ENCODE assay signal across 24 cellular contexts in the genomic region with DNA sequence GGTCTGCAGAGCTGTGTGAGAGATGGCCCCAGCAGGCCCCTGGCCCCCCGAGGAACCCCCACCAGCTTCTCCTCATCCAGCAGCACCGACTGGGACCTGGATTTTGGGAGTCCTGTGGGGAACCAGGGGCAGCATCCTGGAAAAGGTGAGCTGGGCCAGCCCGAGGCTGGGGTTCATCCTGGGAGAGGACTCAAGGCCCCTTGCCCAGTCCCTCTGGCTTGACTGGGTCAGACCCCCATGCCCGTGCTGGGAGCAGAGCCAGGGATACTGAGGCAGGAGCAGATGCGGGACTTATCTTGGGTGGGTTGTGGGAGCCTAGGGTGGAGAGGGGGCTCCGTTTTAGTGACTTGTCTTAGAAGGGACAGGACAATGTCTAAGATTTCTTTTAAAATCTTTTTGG. TPM values are rescaled to one million over a fixed set of nuclear protein-coding genes. Genes with fewer than 3 reads are reported as not detected.
DNase-seq lines count a peak whose midpoint lies in the region; ATAC-seq and TF ChIP-seq lines count a peak whose summit lies in the region.
"Had no signal": no experiment of that assay in that cellular context is flagged by ENCODE, and none has a peak within 500 bp of the region (broad histone marks: within the 10 kb centered on the region; RNA-seq: fewer than 3 reads in every experiment).

No MANE protein-coding gene starts in this region.

- TF ChIP-seq EP300 in esophagus muscularis mucosa (IDR thresholded peaks at IDR 0.05): no peak

- H3K9me3 ChIP-seq in esophagus muscularis mucosa: no peaks in the 10 kb centered on the region
- H3K9me3 ChIP-seq: SK-N-SH had no signal

- 90% methylated on average over 3 of the region's 6 CpGs for WGBS in esophagus muscularis mucosa

- H3K4me1 Mint-ChIP-seq in activated naive CD4-positive, alpha-beta T cell treated with anti-CD3 and anti-CD28 coated beads, Interleukin-2, amount 10 ng/mL, durations not matched to agents 7 days and 5 days: no peaks in the 10 kb centered on the region
- no peaks in the 10 kb centered on the region for H3K4me1 Mint-ChIP-seq in activated naive CD4-positive, alpha-beta T cell treated with anti-CD3 and anti-CD28 coated beads for 36 hours (ENCODE audit: low read depth)

- no peak overlapping the region for H3K27ac ChIP-seq in esophagus muscularis mucosa (replicated peaks in 1 of 4)
- H3K27ac ChIP-seq: RWPE1 had no signal

- CTCF ChIA-PET in activated naive CD4-positive, alpha-beta T cell treated with anti-CD3 and anti-CD28 coated beads, Interleukin-2, amount 10 ng/mL, durations not matched to agents 7 days and 5 days (lab: Charles Lee): no interaction called here
- CTCF ChIA-PET in activated naive CD4-positive, alpha-beta T cell treated with anti-CD3 and anti-CD28 coated beads for 36 hours (lab: Charles Lee): no interaction called here

- peak; percentile 14 for DNase-seq in activated naive CD4-positive, alpha-beta T cell treated with anti-CD3 and anti-CD28 coated beads, Interleukin-2, amount 10 ng/mL, durations not matched to agents 7 days and 5 days
- DNase-seq in activated naive CD4-positive, alpha-beta T cell treated with anti-CD3 and anti-CD28 coated beads for 36 hours: no peak
- DNase-seq in islet precursor cell (peak; percentile 42), sciatic nerve (ENCODE audit: low spot score) (peak; percentile 49), esophagus muscularis mucosa (ENCODE audit: extremely low spot score) (no peak), NK-92 (lab: John Stamatoyannopoulos, UW; ENCODE audit: unreplicated experiment) (no peak), NCI-H2029 (lab: John Stamatoyannopoulos, UW) (no peak)
- DNase-seq: 8988T; AML-193; DMS53; GF-D8; KBM-7; MM.1S; NCI-H1092; NCI-H1436 treated with DMSO at 0.1 percent for 48 hours; NCI-H1930; NCI-H226; NCI-H510A treated with DMSO at 0.1 percent for 48 hours; NCI-H748 treated with DMSO at 0.1 percent for 48 hours; NK-92 treated with Interleukin-12 subunit alpha and Interleukin-12 subunit beta, amount 100 ng/mL, for 24 hours; SIG-M5; SK-N-SH had no signal

- no peaks in the 10 kb centered on the region for H3K27me3 Mint-ChIP-seq in activated naive CD4-positive, alpha-beta T cell treated with anti-CD3 and anti-CD28 coated beads, Interleukin-2, amount 10 ng/mL, durations not matched to agents 7 days and 5 days
- H3K27me3 Mint-ChIP-seq in activated naive CD4-positive, alpha-beta T cell treated with anti-CD3 and anti-CD28 coated beads for 36 hours (ENCODE audit: low read depth): no peaks in the 10 kb centered on the region

- H3K9me3 Mint-ChIP-seq in activated naive CD4-positive, alpha-beta T cell treated with anti-CD3 and anti-CD28 coated beads, Interleukin-2, amount 10 ng/mL, durations not matched to agents 7 days and 5 days: no peaks in the 10 kb centered on the region
- no peaks in the 10 kb centered on the region for H3K9me3 Mint-ChIP-seq in activated naive CD4-positive, alpha-beta T cell treated with anti-CD3 and anti-CD28 coated beads for 36 hours

- intact Hi-C loops in activated naive CD4-positive, alpha-beta T cell treated with anti-CD3 and anti-CD28 coated beads for 36 hours (cut with micrococcal nuclease): no loop called here
- intact Hi-C loops in sciatic nerve (cut with DNase I) (no loop called here), esophagus muscularis mucosa (cut with DNase I) (no loop called here)

- peaks cover 0 to 12% (median 9%) of the 10 kb centered on the region in 4 donors for H3K4me1 ChIP-seq in esophagus muscularis mucosa

- no peak for TF ChIP-seq CTCF in esophagus muscularis mucosa (IDR thresholded peaks at IDR 0.05)

- TF ChIP-seq POLR2A in esophagus muscularis mucosa (IDR thresholded peaks at IDR 0.05; ENCODE audit: low read depth): no peak

- no peak overlapping the region for H3K4me3 Mint-ChIP-seq in activated naive CD4-positive, alpha-beta T cell treated with anti-CD3 and anti-CD28 coated beads, Interleukin-2, amount 10 ng/mL, durations not matched to agents 7 days and 5 days
- no peak overlapping the region for H3K4me3 Mint-ChIP-seq in activated naive CD4-positive, alpha-beta T cell treated with anti-CD3 and anti-CD28 coated beads for 36 hours

- ATAC-seq in sciatic nerve: no peak
- ATAC-seq: HepG2 had no signal

- H3K27ac Mint-ChIP-seq in activated naive CD4-positive, alpha-beta T cell treated with anti-CD3 and anti-CD28 coated beads, Interleukin-2, amount 10 ng/mL, durations not matched to agents 7 days and 5 days: no peak overlapping the region
- H3K27ac Mint-ChIP-seq in activated naive CD4-positive, alpha-beta T cell treated with anti-CD3 and anti-CD28 coated beads for 36 hours: no peak overlapping the region

- peaks cover 2% of the 10 kb centered on the region for H3K36me3 Mint-ChIP-seq in activated naive CD4-positive, alpha-beta T cell treated with anti-CD3 and anti-CD28 coated beads, Interleukin-2, amount 10 ng/mL, durations not matched to agents 7 days and 5 days
- H3K36me3 Mint-ChIP-seq in activated naive CD4-positive, alpha-beta T cell treated with anti-CD3 and anti-CD28 coated beads for 36 hours (ENCODE audit: low read depth): peaks cover 13% of the 10 kb centered on the region

- no peaks in the 10 kb centered on the region for H3K27me3 ChIP-seq in esophagus muscularis mucosa

- H3K4me3 ChIP-seq in esophagus muscularis mucosa: no peak overlapping the region

- peaks cover 72 to 100% (median 99%) of the 10 kb centered on the region in 4 donors for H3K36me3 ChIP-seq in esophagus muscularis mucosa

RNA-seq across cellular contexts. Expression of a gene that starts 47.5 kb away (rescaled TPM):
- total RNA-seq in activated naive CD4-positive, alpha-beta T cell treated with anti-CD3 and anti-CD28 coated beads for 36 hours: under 1 TPM; 0.47 to 0.93 TPM
- total RNA-seq in sciatic nerve (10.1 TPM), esophagus muscularis mucosa (10 to 100 TPM; 10.3 to 12.4 (median 11.0) TPM)
- total RNA-seq: HepG2 had no signal

Comparison
In these comparisons a context has a peak if more than half of its experiments do, and no peak if none do; other contexts are left out.
1. DNase-seq: peak in activated naive CD4-positive, alpha-beta T cell treated with anti-CD3 and anti-CD28 coated beads, Interleukin-2, amount 10 ng/mL, durations not matched to agents 7 days and 5 days (single experiment), islet precursor cell (single experiment) and sciatic nerve (single experiment); none in activated naive CD4-positive, alpha-beta T cell treated with anti-CD3 and anti-CD28 coated beads for 36 hours (single experiment), esophagus muscularis mucosa (single experiment), NK-92 (single experiment) and NCI-H2029 (single experiment).